In the genomic region with DNA sequence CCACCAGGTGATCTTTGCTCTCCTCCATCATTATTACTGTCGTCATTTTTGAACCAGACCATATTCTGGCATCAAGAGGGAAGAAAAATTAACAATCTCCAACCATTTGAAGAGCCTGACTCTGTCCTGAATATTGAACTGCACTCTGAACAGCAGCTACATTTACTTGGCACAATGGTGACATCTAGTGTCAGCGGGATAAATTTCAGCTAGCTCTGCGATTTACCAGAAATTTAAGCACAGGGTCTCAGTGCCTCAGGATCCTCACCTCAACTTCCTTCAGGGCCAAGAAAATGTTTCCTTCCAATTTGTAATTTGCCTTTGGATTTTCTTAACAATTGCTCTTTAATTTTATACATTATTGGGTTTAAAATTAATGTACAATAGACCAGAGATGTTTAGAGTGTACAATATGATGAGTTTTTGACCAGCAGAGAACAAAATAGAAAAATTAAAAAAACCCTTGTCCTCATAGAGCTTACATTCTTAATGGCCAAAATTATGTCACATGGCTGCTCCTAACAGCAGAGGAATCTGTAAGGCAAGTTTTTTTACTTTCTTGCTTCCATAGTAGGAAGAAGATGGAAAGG, we compare ENCODE assay signal across 8 cellular contexts. TPM values are rescaled to one million over a fixed set of nuclear protein-coding genes. Genes with fewer than 3 reads are reported as not detected.
DNase-seq lines count a peak whose midpoint lies in the region; ATAC-seq and TF ChIP-seq lines count a peak whose summit lies in the region.

No MANE protein-coding gene starts in this region.

- no peaks in the 10 kb centered on the region for H3K9me3 ChIP-seq in thyroid gland

- no peaks in the 10 kb centered on the region for H3K9me3 Mint-ChIP-seq in mesothelial cell of epicardium

- no peaks in the 10 kb centered on the region for H3K4me1 ChIP-seq in thyroid gland

- ATAC-seq in GM21576 (IDR thresholded peaks at IDR 0.05; ENCODE audit: unreplicated experiment) (peak; percentile 53), GM19035 (IDR thresholded peaks at IDR 0.05; ENCODE audit: unreplicated experiment) (no peak)
- peak; percentile 48 to 58 for ATAC-seq in activated CD4-positive, CD25-positive, alpha-beta regulatory T cell treated with anti-CD3 and anti-CD28 coated beads, Interleukin-2, amount 50 U/mL, for 24 hours

- H3K36me3 Mint-ChIP-seq in mesothelial cell of epicardium = no peaks in the 10 kb centered on the region

- H3K4me1 Mint-ChIP-seq in mesothelial cell of epicardium = no peaks in the 10 kb centered on the region

- peak; percentile 53 for TF ChIP-seq CTCF in mesothelial cell of epicardium (IDR thresholded peaks at IDR 0.05; ENCODE audit: unreplicated experiment)
- peak; percentile 15 to 67 (median 49) for TF ChIP-seq CTCF in thyroid gland (IDR thresholded peaks at IDR 0.05)

- DNase-seq in COLO829 (ENCODE audit: low spot score) (peak; percentile 54), NCI-H2171 (lab: John Stamatoyannopoulos, UW) (peak; percentile 49), ecto neural progenitor cell (ENCODE audit: low spot score) (peak; percentile 54), mesothelial cell of epicardium (ENCODE audit: low spot score in 2 of 2, unreplicated experiment in 2 of 2) (peak in 1 of 2 experiments; percentile 52), thyroid gland (peak; percentile 20 to 27)

- TF ChIP-seq POLR2A in thyroid gland (IDR thresholded peaks at IDR 0.05) = no peak

- WGBS in thyroid gland, 2 donors = 1 to 5% methylated on average over 3 of the region's 3 CpGs

- H3K27ac ChIP-seq in thyroid gland = no peak overlapping the region

- H3K36me3 ChIP-seq in thyroid gland = no peaks in the 10 kb centered on the region

- intact Hi-C loops in thyroid gland (cut with DNase I) = loop anchor here (5.0 kb wide), 1 partner anchor 88 kb away; no protein-coding TSS in a partner anchor

- no peak overlapping the region for H3K4me3 Mint-ChIP-seq in mesothelial cell of epicardium

- H3K4me3 ChIP-seq in thyroid gland (replicated peaks in 1 of 3) = no peak overlapping the region

- H3K27ac Mint-ChIP-seq in mesothelial cell of epicardium = no peak overlapping the region

- H3K27me3 ChIP-seq in thyroid gland = no peaks in the 10 kb centered on the region

- H3K27me3 Mint-ChIP-seq in mesothelial cell of epicardium (ENCODE audit: low read depth) = peaks cover 24% of the 10 kb centered on the region

RNA-seq across cellular contexts. Expression of a gene that starts 10.7 kb away (rescaled TPM):
- total RNA-seq in mesothelial cell of epicardium (7.2 to 8.4 TPM (median 7.3 TPM) in 3 replicates), thyroid gland (10 to 100 TPM; 17.2 to 28.3 (median 24.0) TPM)

RNA-seq across cellular contexts. Expression of a gene that starts 26.4 kb away (rescaled TPM):
- not detected in 3 replicates for total RNA-seq in mesothelial cell of epicardium
- not detected for total RNA-seq in thyroid gland

RNA-seq across cellular contexts. Expression of a gene that starts 37.8 kb away (rescaled TPM):
- 12.3 to 16.4 TPM (median 12.8 TPM) in 3 replicates for total RNA-seq in mesothelial cell of epicardium
- total RNA-seq in thyroid gland = 10 to 100 TPM in 1 of 4 donors, 1 to 10 TPM in 3; 5.9 to 13.8 (median 9.5) TPM

RNA-seq across cellular contexts. Expression of a gene that starts 58.0 kb away (rescaled TPM):
- not detected in 3 replicates for total RNA-seq in mesothelial cell of epicardium
- not detected for total RNA-seq in thyroid gland
